9 cellular contexts compared by ENCODE assay signal in the genomic region with DNA sequence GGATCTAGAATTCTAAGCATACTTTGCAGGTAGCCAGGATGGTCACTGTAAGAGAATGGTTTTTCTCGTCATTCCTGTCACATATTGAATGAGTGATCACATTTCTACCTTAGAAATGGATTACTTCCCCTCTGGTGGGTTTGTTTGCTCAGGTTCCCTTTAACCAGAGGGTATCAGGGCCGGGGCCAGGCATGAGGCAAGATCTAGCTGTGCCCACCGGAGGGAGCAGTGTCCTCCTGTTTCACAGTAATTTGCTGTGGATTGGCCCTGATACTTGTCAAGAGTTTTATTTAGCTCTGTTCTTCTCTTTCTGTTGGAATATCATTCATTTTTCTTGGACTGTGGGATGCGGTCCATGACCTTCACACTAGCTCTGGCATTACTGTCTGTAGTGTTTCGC. TPM values are rescaled to one million over a fixed set of nuclear protein-coding genes. Genes with fewer than 3 reads are reported as not detected.
A peak's percentile ranks its signal among the peaks of the same experiment; 100 is the strongest.
DNase-seq lines count a peak whose midpoint lies in the region; ATAC-seq, FAIRE-seq and TF ChIP-seq lines count a peak whose summit lies in the region.
"Had no signal": no experiment of that assay in that cellular context is flagged by ENCODE, and none has a peak within 500 bp of the region (broad histone marks: within the 10 kb centered on the region; RNA-seq: fewer than 3 reads in every experiment).

No MANE protein-coding gene starts in this region.

- no peak overlapping the region for H3K27ac ChIP-seq in OCI-LY7 (ENCODE audit: low read depth, low read length, poor library complexity, severe bottlenecking)

- POLR2A ChIA-PET in OCI-LY7 (lab: Charles Lee), result no interaction called here

- ATAC-seq in GM19324 (IDR thresholded peaks at IDR 0.05; ENCODE audit: low FRiP score, unreplicated experiment) (no peak), GM19351 (IDR thresholded peaks at IDR 0.05; ENCODE audit: unreplicated experiment) (no peak)
- ATAC-seq: naive thymus-derived CD4-positive, alpha-beta T cell had no signal

- BruUV-seq in OCI-LY7 (replicated peaks; lab: Mats Ljungman, UMichigan), result no TSS peak

- H3K9me3 ChIP-seq in OCI-LY7 (ENCODE audit: low read length), result no peaks in the 10 kb centered on the region

- H3K4me3 ChIP-seq in OCI-LY7 (ENCODE audit: low read depth, low read length, poor library complexity, severe bottlenecking) (no peak overlapping the region), fibroblast of mammary gland (ENCODE audit: control insufficient read depth, low read depth, low read length) (no peak overlapping the region)

- CTCF ChIA-PET in OCI-LY7 (lab: Charles Lee; ENCODE audit: unreplicated experiment), result no interaction called here

- peak; percentile 12 for DNase-seq in stimulated activated CD4-positive, alpha-beta T cell treated with anti-CD3 and anti-CD28 coated beads, Interleukin-1b, Interleukin-23, amount 100 ng/mL, for 48 hours
- DNase-seq in stimulated activated CD4-positive, alpha-beta T cell treated with anti-CD3 and anti-CD28 coated beads, Interleukin-4, amount 100 ng/mL, for 24 hours, result no peak
- DNase-seq in OCI-LY7 (ENCODE audit: low spot score) (peak; percentile 24), fibroblast of mammary gland (ENCODE audit: low read depth) (peak; percentile 39), urothelium cell line (ENCODE audit: low spot score) (peak; percentile 25), middle frontal gyrus (ENCODE audit: extremely low spot score, low spot score) (no peak)

- no peaks in the 10 kb centered on the region for H3K79me2 ChIP-seq in OCI-LY7 (ENCODE audit: insufficient read depth, low read depth, low read length)

- H3K4me1 ChIP-seq in OCI-LY7 (ENCODE audit: insufficient read depth, low read length, poor library complexity, severe bottlenecking), result no peaks in the 10 kb centered on the region

- no peaks in the 10 kb centered on the region for H4K20me1 ChIP-seq in OCI-LY7 (ENCODE audit: insufficient read depth, low read length)

- intact Hi-C loops in OCI-LY7 (cut with micrococcal nuclease; ENCODE audit: unreplicated experiment), result no loop called here

- H3K36me3 ChIP-seq in OCI-LY7 (ENCODE audit: insufficient read depth, low read length), result no peaks in the 10 kb centered on the region

- no peak overlapping the region for H2AFZ ChIP-seq in OCI-LY7 (ENCODE audit: low read length)

- no peaks in the 10 kb centered on the region for H3K9me2 ChIP-seq in OCI-LY7 (ENCODE audit: insufficient read depth, low read length)

- no peak for FAIRE-seq in urothelium cell line (lab: Jason Lieb, UNC)

- no peak overlapping the region for H3K4me2 ChIP-seq in OCI-LY7 (ENCODE audit: low read length)

- TF ChIP-seq CTCF in OCI-LY7 (conservative IDR thresholded peaks at IDR 0.05; ENCODE audit: low read length) (peak; percentile 61), fibroblast of mammary gland (conservative IDR thresholded peaks at IDR 0.05; ENCODE audit: control insufficient read depth, insufficient read depth, low read depth, low read length) (peak; percentile 43)

RNA-seq across cellular contexts. Expression of a gene that starts 42.3 kb away (rescaled TPM):
- 1.2 and 3.6 TPM in 2 replicates for total RNA-seq in OCI-LY7 (2014; rRNA removed; shearing (Covaris generic))
- 12.6 and 13.2 TPM in 2 replicates for total RNA-seq in OCI-LY7 (2022)

Comparison
In these comparisons a context has a peak if more than half of its experiments do, and no peak if none do; other contexts are left out.
1. DNase-seq: peak in stimulated activated CD4-positive, alpha-beta T cell treated with anti-CD3 and anti-CD28 coated beads, Interleukin-1b, Interleukin-23, amount 100 ng/mL, for 48 hours (single experiment), OCI-LY7 (single experiment), fibroblast of mammary gland (single experiment) and urothelium cell line (single experiment); none in stimulated activated CD4-positive, alpha-beta T cell treated with anti-CD3 and anti-CD28 coated beads, Interleukin-4, amount 100 ng/mL, for 24 hours (single experiment) and middle frontal gyrus (single experiment).